9 cellular contexts compared by ENCODE assay signal in genomic region chr9:89601856-89602562, GRCh38.
"Had no signal": no experiment of that assay in that cellular context is flagged by ENCODE, and none has a peak within 500 bp of the region (broad histone marks: within the 10 kb centered on the region; RNA-seq: fewer than 3 reads in every experiment).

No MANE protein-coding gene starts in this region.

- H3K36me3 Mint-ChIP-seq: mesothelial cell of epicardium had no signal

- ATAC-seq: stimulated activated naive CD8-positive, alpha-beta T cell treated with anti-CD3 and anti-CD28 coated beads, Interleukin-15, Interleukin-2, amounts not matched to agents 100 U/mL and 50 U/mL, for 24 hours had no signal

- H3K27ac ChIP-seq: cardiac muscle cell, suprapubic skin had no signal

- H3K27ac Mint-ChIP-seq: activated T-helper 2 cell treated with anti-CD3 and anti-CD28 coated beads, Interferon-gamma antibody, Interleukin-2, Interleukin-4, amounts not matched to agents 10 μg/mL and 5 μg/mL and 100 μg/mL, durations not matched to agents 14 hours and 24 hours and 36 hours; mesothelial cell of epicardium had no signal

- H3K36me3 ChIP-seq: cardiac muscle cell, suprapubic skin had no signal

- DNase-seq: activated CD4-positive, CD25-positive, alpha-beta regulatory T cell; foreskin melanocyte; kidney; stimulated activated CD4-positive, alpha-beta T cell treated with anti-CD3 and anti-CD28 coated beads, Interleukin-12 subunit alpha, Interleukin-12 subunit beta, amount 100 ng/mL, for 4 hours; stimulated activated naive CD8-positive, alpha-beta T cell treated with anti-CD3 and anti-CD28 coated beads, Interleukin-15, Interleukin-2, amounts not matched to agents 100 U/mL and 50 U/mL, for 24 hours had no signal

- H3K27me3 ChIP-seq: suprapubic skin had no signal

- H3K9me3 Mint-ChIP-seq: activated T-helper 2 cell treated with anti-CD3 and anti-CD28 coated beads, Interferon-gamma antibody, Interleukin-2, Interleukin-4, amounts not matched to agents 10 μg/mL and 5 μg/mL and 100 μg/mL, durations not matched to agents 14 hours and 24 hours and 36 hours; mesothelial cell of epicardium had no signal

- H3K4me3 ChIP-seq: cardiac muscle cell, suprapubic skin had no signal

- H3K9me3 ChIP-seq: suprapubic skin had no signal

- H3K4me3 Mint-ChIP-seq: mesothelial cell of epicardium had no signal
